In genomic region chr4:2714071-2714770, GRCh38 we compare ENCODE assay signal across 9 cellular contexts. TPM values are rescaled to one million over a fixed set of nuclear protein-coding genes. Genes with fewer than 3 reads are reported as not detected.
DNase-seq lines count a peak whose midpoint lies in the region; ATAC-seq, FAIRE-seq and TF ChIP-seq lines count a peak whose summit lies in the region.
"Had no signal": no experiment of that assay in that cellular context is flagged by ENCODE, and none has a peak within 500 bp of the region (broad histone marks: within the 10 kb centered on the region; RNA-seq: fewer than 3 reads in every experiment).

No MANE protein-coding gene starts in this region.

- TF ChIP-seq EP300 in gastroesophageal sphincter (IDR thresholded peaks at IDR 0.05) = no peak

- H3K36me3 Mint-ChIP-seq in activated T-cell treated with anti-CD3 and anti-CD28 coated beads, Interleukin-2, amount 50 U/mL, for 4 hours (ENCODE audit: insufficient read depth) = peaks cover 18% of the 10 kb centered on the region

- peaks cover 0 to 16% (median 10%) of the 10 kb centered on the region in 3 donors for H3K4me1 ChIP-seq in gastroesophageal sphincter
- H3K4me1 ChIP-seq in spleen = peaks cover 6 to 39% (median 23%) of the 10 kb centered on the region in 6 donors

- peak overlapping the region; percentile 22 for H3K4me3 Mint-ChIP-seq in activated T-cell treated with anti-CD3 and anti-CD28 coated beads, Interleukin-2, amount 50 U/mL, for 4 hours

- DNase-seq in GM12892 (ENCODE audit: insufficient read length) (no peak), spleen (peak; percentile 42), NCI-H146 treated with DMSO at 0.1 percent for 48 hours (lab: John Stamatoyannopoulos, UW; ENCODE audit: unreplicated experiment) (no peak), amygdala (lab: John Stamatoyannopoulos, UW) (no peak), CD1c-positive myeloid dendritic cell (ENCODE audit: extremely low spot score) (no peak), SK-N-DZ (ENCODE audit: low spot score) (no peak)
- DNase-seq in activated T-cell treated with anti-CD3 and anti-CD28 coated beads, Interleukin-2, amount 50 U/mL, for 4 hours = peak; percentile 46

- H3K27me3 Mint-ChIP-seq in activated T-cell treated with anti-CD3 and anti-CD28 coated beads, Interleukin-2, amount 50 U/mL, for 4 hours (ENCODE audit: low read depth) = no peaks in the 10 kb centered on the region

- peaks cover 0 to 53% of the 10 kb centered on the region in 2 donors for H3K36me3 ChIP-seq in gastroesophageal sphincter
- peaks cover 0 to 74% (median 28%) of the 10 kb centered on the region in 6 donors for H3K36me3 ChIP-seq in spleen

- intact Hi-C loops in spleen (cut with DNase I; ENCODE audit: low total_unique reads) = no loop called here

- FAIRE-seq in GM12892 (lab: Jason Lieb, UNC) = peak; percentile 14
- FAIRE-seq: islet of Langerhans had no signal

- H3K4me3 ChIP-seq in gastroesophageal sphincter (no peak overlapping the region), spleen (no peak overlapping the region)

- peaks cover 27% of the 10 kb centered on the region for H3K4me1 Mint-ChIP-seq in activated T-cell treated with anti-CD3 and anti-CD28 coated beads, Interleukin-2, amount 50 U/mL, for 4 hours (ENCODE audit: low read depth)

- H3K9me3 ChIP-seq in gastroesophageal sphincter (no peaks in the 10 kb centered on the region), spleen (no peaks in the 10 kb centered on the region)

- no peaks in the 10 kb centered on the region for H3K9me3 Mint-ChIP-seq in activated T-cell treated with anti-CD3 and anti-CD28 coated beads, Interleukin-2, amount 50 U/mL, for 4 hours

- peak; percentile 69 to 74 for ATAC-seq in activated T-cell treated with anti-CD3 and anti-CD28 coated beads, Interleukin-2, amount 50 U/mL, for 4 hours
- ATAC-seq in gastroesophageal sphincter = peak; percentile 55

- TF ChIP-seq POLR2A in GM12892 (IDR thresholded peaks at IDR 0.05; ENCODE audit: low read depth, low read length) (no peak), gastroesophageal sphincter (IDR thresholded peaks at IDR 0.05) (no peak), spleen (IDR thresholded peaks at IDR 0.05) (no peak)

- WGBS in gastroesophageal sphincter (ENCODE audit: low coverage in 1 of 2), 2 donors = 35 to 45% methylated on average over 7 to 8 of the region's 10 CpGs
- WGBS in spleen, 5 donors = 28 to 42% (median 34%) methylated on average over 10 of the region's 10 CpGs

- H3K27me3 ChIP-seq in gastroesophageal sphincter (no peaks in the 10 kb centered on the region), spleen (replicated peaks in 1 of 7) (no peaks in the 10 kb centered on the region)

- H3K27ac ChIP-seq in gastroesophageal sphincter = peak overlapping the region in 3 of 4 donors; percentile 7 to 40 (median 35)
- peak overlapping the region; percentile 29 to 80 (median 50) for H3K27ac ChIP-seq in spleen

- TF ChIP-seq CTCF in gastroesophageal sphincter (IDR thresholded peaks at IDR 0.05) (no peak), spleen (IDR thresholded peaks at IDR 0.05 in 8 of 11, conservative IDR thresholded peaks at IDR 0.05 in 3 of 11) (no peak)

RNA-seq across cellular contexts. Expression of gene TNIP2, which starts 41.9 kb away (rescaled TPM):
- 35.5 TPM for polyA plus RNA-seq in GM12892 (2012; ENCODE audit: missing spikeins)
- 100 to 1,000 TPM in 2 of 3 donors, 10 to 100 TPM in 1; 95.4 to 116 (median 101) TPM for total RNA-seq in activated T-cell treated with anti-CD3 and anti-CD28 coated beads, Interleukin-2, amount 50 U/mL, for 4 hours
- total RNA-seq in gastroesophageal sphincter = 10 to 100 TPM; 54.8 to 74.0 (median 70.4) TPM
- 10 to 100 TPM; 35.1 to 52.5 (median 50.4) TPM for total RNA-seq in spleen
- polyA plus RNA-seq in spleen = 10 to 100 TPM; 32.7 to 53.5 (median 33.2) TPM
- polyA plus RNA-seq in SK-N-DZ (2014; cell fraction: cytosol; rRNA removed) = 19.7 and 22.6 TPM in 2 replicates
- polyA plus RNA-seq in SK-N-DZ (2014; cell fraction: nucleus; rRNA removed) = 59.4 and 67.8 TPM in 2 replicates

Comparison
In these comparisons a context has a peak if more than half of its experiments do, and no peak if none do; other contexts are left out.
1. DNase-seq: peak in activated T-cell treated with anti-CD3 and anti-CD28 coated beads, Interleukin-2, amount 50 U/mL, for 4 hours (single experiment) and spleen (single experiment); none in GM12892 (single experiment), NCI-H146 treated with DMSO at 0.1 percent for 48 hours (single experiment), amygdala (0 of 56), CD1c-positive myeloid dendritic cell (single experiment) and SK-N-DZ (single experiment).